23 cellular contexts compared by ENCODE assay signal in genomic region chr18:7146067-7146466, GRCh38. TPM values are rescaled to one million over a fixed set of nuclear protein-coding genes. Genes with fewer than 3 reads are reported as not detected.
"Had no signal": no experiment of that assay in that cellular context is flagged by ENCODE, and none has a peak within 500 bp of the region (broad histone marks: within the 10 kb centered on the region; RNA-seq: fewer than 3 reads in every experiment).

No MANE protein-coding gene starts in this region.

- H3K4me3 Mint-ChIP-seq: activated CD4-positive, alpha-beta T cell treated with anti-CD3 and anti-CD28 coated beads, Interleukin-2, amount 10 ng/mL, durations not matched to agents 7 days and 5 days; activated CD8-positive, alpha-beta memory T cell treated with anti-CD3 and anti-CD28 coated beads, Interleukin-2, amount 10 ng/mL, durations not matched to agents 7 days and 5 days; activated CD8-positive, alpha-beta T cell treated with anti-CD3 and anti-CD28 coated beads for 36 hours; activated naive CD4-positive, alpha-beta T cell treated with anti-CD3 and anti-CD28 coated beads, Interleukin-2, amount 10 ng/mL, durations not matched to agents 7 days and 5 days; dendritic cell treated with granulocyte-macrophage colony-stimulating factor and Interleukin-4, amounts not matched to agents 40 ng/mL and 50 ng/mL, for 4 days; mesothelial cell of epicardium; naive thymus-derived CD8-positive, alpha-beta T cell had no signal

- DNase-seq: activated CD4-positive, alpha-beta T cell treated with anti-CD3 and anti-CD28 coated beads, Interleukin-2, amount 10 ng/mL, durations not matched to agents 7 days and 5 days; activated CD8-positive, alpha-beta memory T cell treated with anti-CD3 and anti-CD28 coated beads, Interleukin-2, amount 10 ng/mL, durations not matched to agents 7 days and 5 days; activated CD8-positive, alpha-beta T cell treated with anti-CD3 and anti-CD28 coated beads for 36 hours; activated effector memory CD4-positive, alpha-beta T cell treated with anti-CD3 and anti-CD28 coated beads, Interleukin-2, amount 50 U/mL, for 16 hours; activated naive CD4-positive, alpha-beta T cell treated with anti-CD3 and anti-CD28 coated beads, Interleukin-2, amount 10 ng/mL, durations not matched to agents 7 days and 5 days; activated T-cell treated with anti-CD3 and anti-CD28 coated beads for 4 hours; amygdala; body of pancreas; caudate nucleus; effector CD4-positive, alpha-beta T cell; gastrocnemius medialis; hypothalamus; left colon; naive thymus-derived CD8-positive, alpha-beta T cell; stimulated activated CD4-positive, alpha-beta T cell treated with anti-CD3 and anti-CD28 coated beads, Interleukin-4, amount 100 ng/mL, for 1 hour; stimulated activated naive CD4-positive, alpha-beta T cell; upper lobe of left lung had no signal

- H3K27ac Mint-ChIP-seq: activated CD4-positive, alpha-beta T cell treated with anti-CD3 and anti-CD28 coated beads, Interleukin-2, amount 10 ng/mL, durations not matched to agents 7 days and 5 days; activated CD8-positive, alpha-beta memory T cell treated with anti-CD3 and anti-CD28 coated beads, Interleukin-2, amount 10 ng/mL, durations not matched to agents 7 days and 5 days; activated CD8-positive, alpha-beta T cell treated with anti-CD3 and anti-CD28 coated beads for 36 hours; activated naive CD4-positive, alpha-beta T cell treated with anti-CD3 and anti-CD28 coated beads, Interleukin-2, amount 10 ng/mL, durations not matched to agents 7 days and 5 days; dendritic cell treated with granulocyte-macrophage colony-stimulating factor and Interleukin-4, amounts not matched to agents 40 ng/mL and 50 ng/mL, for 4 days; mesothelial cell of epicardium; naive thymus-derived CD8-positive, alpha-beta T cell had no signal

- H3K27me3 Mint-ChIP-seq: activated CD4-positive, alpha-beta T cell treated with anti-CD3 and anti-CD28 coated beads, Interleukin-2, amount 10 ng/mL, durations not matched to agents 7 days and 5 days; activated CD8-positive, alpha-beta memory T cell treated with anti-CD3 and anti-CD28 coated beads, Interleukin-2, amount 10 ng/mL, durations not matched to agents 7 days and 5 days; activated CD8-positive, alpha-beta T cell treated with anti-CD3 and anti-CD28 coated beads for 36 hours; activated naive CD4-positive, alpha-beta T cell treated with anti-CD3 and anti-CD28 coated beads, Interleukin-2, amount 10 ng/mL, durations not matched to agents 7 days and 5 days; dendritic cell treated with granulocyte-macrophage colony-stimulating factor and Interleukin-4, amounts not matched to agents 40 ng/mL and 50 ng/mL, for 4 days had no signal

- H3K4me1 ChIP-seq: body of pancreas, esophagus muscularis mucosa, gastrocnemius medialis, prostate gland, testis, upper lobe of left lung had no signal

- H3K36me3 ChIP-seq: esophagus muscularis mucosa, gastrocnemius medialis, prostate gland, upper lobe of left lung had no signal

- H3K36me3 Mint-ChIP-seq: activated CD8-positive, alpha-beta memory T cell treated with anti-CD3 and anti-CD28 coated beads, Interleukin-2, amount 10 ng/mL, durations not matched to agents 7 days and 5 days; activated naive CD4-positive, alpha-beta T cell treated with anti-CD3 and anti-CD28 coated beads, Interleukin-2, amount 10 ng/mL, durations not matched to agents 7 days and 5 days; naive thymus-derived CD8-positive, alpha-beta T cell had no signal

- H3K4me1 Mint-ChIP-seq: activated CD4-positive, alpha-beta T cell treated with anti-CD3 and anti-CD28 coated beads, Interleukin-2, amount 10 ng/mL, durations not matched to agents 7 days and 5 days; activated CD8-positive, alpha-beta memory T cell treated with anti-CD3 and anti-CD28 coated beads, Interleukin-2, amount 10 ng/mL, durations not matched to agents 7 days and 5 days; activated naive CD4-positive, alpha-beta T cell treated with anti-CD3 and anti-CD28 coated beads, Interleukin-2, amount 10 ng/mL, durations not matched to agents 7 days and 5 days; naive thymus-derived CD8-positive, alpha-beta T cell had no signal

- H3K9me3 Mint-ChIP-seq: activated CD4-positive, alpha-beta T cell treated with anti-CD3 and anti-CD28 coated beads, Interleukin-2, amount 10 ng/mL, durations not matched to agents 7 days and 5 days; dendritic cell treated with granulocyte-macrophage colony-stimulating factor and Interleukin-4, amounts not matched to agents 40 ng/mL and 50 ng/mL, for 4 days had no signal

- H3K27me3 ChIP-seq: body of pancreas, esophagus muscularis mucosa, gastrocnemius medialis, testis, upper lobe of left lung had no signal

- H3K27ac ChIP-seq: body of pancreas, esophagus muscularis mucosa, gastrocnemius medialis, prostate gland, upper lobe of left lung had no signal

- H3K4me3 ChIP-seq: body of pancreas, esophagus muscularis mucosa, gastrocnemius medialis, prostate gland, upper lobe of left lung had no signal

- H3K9me3 ChIP-seq: body of pancreas, esophagus muscularis mucosa, gastrocnemius medialis, prostate gland, testis, upper lobe of left lung had no signal

RNA-seq across cellular contexts. Expression of gene LAMA1, which starts 28.5 kb away (rescaled TPM):
- total RNA-seq: activated CD4-positive, alpha-beta T cell treated with anti-CD3 and anti-CD28 coated beads, Interleukin-2, amount 10 ng/mL, durations not matched to agents 7 days and 5 days; activated CD8-positive, alpha-beta memory T cell treated with anti-CD3 and anti-CD28 coated beads, Interleukin-2, amount 10 ng/mL, durations not matched to agents 7 days and 5 days; activated CD8-positive, alpha-beta T cell treated with anti-CD3 and anti-CD28 coated beads for 36 hours; naive thymus-derived CD8-positive, alpha-beta T cell; T-helper 2 cell treated with Interferon-gamma antibody and Interleukin-4, amounts not matched to agents 100 ng/mL and 5 ng/mL, for 36 hours had no signal
- polyA plus RNA-seq: naive thymus-derived CD8-positive, alpha-beta T cell had no signal
